In the genomic region with DNA sequence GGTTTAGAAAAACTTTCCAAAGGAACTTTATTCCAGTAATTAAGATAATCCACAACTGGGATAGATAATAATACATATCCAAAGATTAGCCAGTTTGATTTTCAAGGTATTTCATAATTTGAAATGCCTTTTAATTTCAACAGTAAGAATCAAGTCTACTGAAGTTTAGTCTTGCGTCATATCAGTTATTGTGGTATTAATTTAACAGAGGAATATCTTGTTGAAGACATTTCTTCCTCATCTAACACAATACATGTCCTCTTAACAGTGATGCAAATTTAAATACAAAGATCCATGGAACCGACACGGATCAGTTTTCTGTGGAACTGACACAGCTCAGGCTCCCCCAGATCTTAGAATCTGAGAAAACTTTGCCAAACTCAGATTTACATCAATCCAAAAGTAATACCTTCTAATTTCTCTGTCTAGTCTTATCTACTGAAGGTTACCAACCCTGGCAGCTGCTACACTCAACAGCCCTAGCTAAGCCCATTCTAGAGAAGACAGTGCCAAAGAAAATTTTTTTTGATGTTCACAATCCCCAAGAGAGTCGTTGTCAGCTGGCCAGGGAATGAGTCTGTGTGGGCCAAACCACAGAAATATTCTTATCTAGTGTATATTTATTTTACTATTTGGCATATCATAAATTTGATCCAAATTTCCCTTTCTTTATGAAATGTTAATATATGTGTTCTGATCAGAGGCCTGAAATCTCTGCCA, we compare ENCODE assay signal across 27 cellular contexts.
DNase-seq lines count a peak whose midpoint lies in the region; TF ChIP-seq lines count a peak whose summit lies in the region.
"Had no signal": no experiment of that assay in that cellular context is flagged by ENCODE, and none has a peak within 500 bp of the region (broad histone marks: within the 10 kb centered on the region; RNA-seq: fewer than 3 reads in every experiment).

No MANE protein-coding gene starts in this region.

- H3K4me3 Mint-ChIP-seq in nephron = no peak overlapping the region
- H3K4me3 Mint-ChIP-seq: activated CD4-positive, alpha-beta T cell treated with anti-CD3 and anti-CD28 coated beads for 36 hours; CD14-positive monocyte; dendritic cell treated with granulocyte-macrophage colony-stimulating factor and Interleukin-4, amounts not matched to agents 40 ng/mL and 50 ng/mL, for 4 days; GM23338; mesothelial cell of epicardium; naive thymus-derived CD8-positive, alpha-beta T cell had no signal

- DNase-seq in HCEC 1CT (peak; percentile 23), NCI-H1694 treated with DMSO at 0.1 percent for 48 hours (lab: John Stamatoyannopoulos, UW) (peak; percentile 7), dedifferentiated amniotic fluid mesenchymal stem cell (ENCODE audit: extremely low spot score) (peak; percentile 34), GM13977 (ENCODE audit: low spot score) (no peak), colonic mucosa (no peak)
- no peak for DNase-seq in activated naive CD4-positive, alpha-beta T cell treated with anti-CD3 and anti-CD28 coated beads, Interleukin-2, amount 50 U/mL, for 16 hours
- DNase-seq: activated CD4-positive, alpha-beta T cell treated with anti-CD3 and anti-CD28 coated beads for 36 hours; activated CD8-positive, alpha-beta memory T cell treated with anti-CD3 and anti-CD28 coated beads for 24 hours; activated gamma-delta T cell; activated T-cell treated with anti-CD3 and anti-CD28 coated beads, Interleukin-2, amount 50 U/mL, for 1 hour; Calu3; naive thymus-derived CD8-positive, alpha-beta T cell; NCI-H1436 treated with DMSO at 0.1 percent for 48 hours; NCI-H69; ovary; retina; SK-N-SH; stomach; T-helper 2 cell; transverse colon had no signal

- H3K9ac ChIP-seq in colonic mucosa (ENCODE audit: low read depth in 2 of 2, low read length in 2 of 2) = no peak overlapping the region
- H3K9ac ChIP-seq: KMS-11, SK-N-SH had no signal

- H3K27me3 Mint-ChIP-seq in nephron (ENCODE audit: low read depth) = no peaks in the 10 kb centered on the region
- H3K27me3 Mint-ChIP-seq: dendritic cell treated with granulocyte-macrophage colony-stimulating factor and Interleukin-4, amounts not matched to agents 40 ng/mL and 50 ng/mL, for 4 days had no signal

- H3K9me3 Mint-ChIP-seq in nephron = no peaks in the 10 kb centered on the region
- H3K9me3 Mint-ChIP-seq: dendritic cell treated with granulocyte-macrophage colony-stimulating factor and Interleukin-4, amounts not matched to agents 40 ng/mL and 50 ng/mL, for 4 days; GM23338; mesothelial cell of epicardium; naive thymus-derived CD8-positive, alpha-beta T cell had no signal

- H3K27me3 ChIP-seq in colonic mucosa = no peaks in the 10 kb centered on the region
- H3K27me3 ChIP-seq: ovary, stomach, transverse colon had no signal

- peaks cover 13% of the 10 kb centered on the region for H3K4me1 Mint-ChIP-seq in nephron
- H3K4me1 Mint-ChIP-seq: activated CD4-positive, alpha-beta T cell treated with anti-CD3 and anti-CD28 coated beads for 36 hours; GM23338; naive thymus-derived CD8-positive, alpha-beta T cell had no signal

- H3K36me3 Mint-ChIP-seq in nephron (ENCODE audit: low read depth) = no peaks in the 10 kb centered on the region
- H3K36me3 Mint-ChIP-seq: CD14-positive monocyte; mesothelial cell of epicardium; naive thymus-derived CD8-positive, alpha-beta T cell had no signal

- H3K4me1 ChIP-seq in colonic mucosa = no peaks in the 10 kb centered on the region
- H3K4me1 ChIP-seq: transverse colon had no signal

- H3K36me3 ChIP-seq in colonic mucosa = no peaks in the 10 kb centered on the region
- H3K36me3 ChIP-seq: ovary, stomach, transverse colon had no signal

- H3K27ac Mint-ChIP-seq in nephron = peak overlapping the region in 2 of 3 experiments; percentile 28 to 58
- H3K27ac Mint-ChIP-seq: activated CD4-positive, alpha-beta T cell treated with anti-CD3 and anti-CD28 coated beads for 36 hours; CD14-positive monocyte; dendritic cell treated with granulocyte-macrophage colony-stimulating factor and Interleukin-4, amounts not matched to agents 40 ng/mL and 50 ng/mL, for 4 days; GM23338; mesothelial cell of epicardium; naive thymus-derived CD8-positive, alpha-beta T cell had no signal

- in situ Hi-C loops in GM13977 (cut with MboI; ENCODE audit: low pct_unique_long_range_greater_than_20kb, low sequenced_read_pairs, unreplicated experiment) = loop anchor here (25.0 kb wide), 1 partner anchor 739 kb away; no protein-coding TSS in a partner anchor

- intact Hi-C loops in colonic mucosa (cut with DNase I) = no loop called here

- H3K4me3 ChIP-seq in colonic mucosa = no peak overlapping the region
- H3K4me3 ChIP-seq: GM23338, ovary, stomach, transverse colon had no signal

- TF ChIP-seq CTCF in nephron (IDR thresholded peaks at IDR 0.05; ENCODE audit: unreplicated experiment in 3 of 3) (no peak), GM13977 (IDR thresholded peaks at IDR 0.05; ENCODE audit: extremely low read depth, insufficient read depth, missing control alignments) (no peak), colonic mucosa (IDR thresholded peaks at IDR 0.05) (no peak)

- H3K9me3 ChIP-seq in colonic mucosa = no peaks in the 10 kb centered on the region
- H3K9me3 ChIP-seq: ovary, SK-N-SH, stomach, transverse colon had no signal

- H3K27ac ChIP-seq in colonic mucosa = no peak overlapping the region
- H3K27ac ChIP-seq: KMS-11, ovary, RWPE1, stomach, transverse colon had no signal

Comparison
In these comparisons a context has a peak if more than half of its experiments do, and no peak if none do; other contexts are left out.
1. DNase-seq: peak in HCEC 1CT (single experiment), NCI-H1694 treated with DMSO at 0.1 percent for 48 hours (single experiment) and dedifferentiated amniotic fluid mesenchymal stem cell (single experiment); none in activated naive CD4-positive, alpha-beta T cell treated with anti-CD3 and anti-CD28 coated beads, Interleukin-2, amount 50 U/mL, for 16 hours (single experiment), GM13977 (single experiment) and colonic mucosa (single experiment).